24 cellular contexts compared by ENCODE assay signal in the genomic region with DNA sequence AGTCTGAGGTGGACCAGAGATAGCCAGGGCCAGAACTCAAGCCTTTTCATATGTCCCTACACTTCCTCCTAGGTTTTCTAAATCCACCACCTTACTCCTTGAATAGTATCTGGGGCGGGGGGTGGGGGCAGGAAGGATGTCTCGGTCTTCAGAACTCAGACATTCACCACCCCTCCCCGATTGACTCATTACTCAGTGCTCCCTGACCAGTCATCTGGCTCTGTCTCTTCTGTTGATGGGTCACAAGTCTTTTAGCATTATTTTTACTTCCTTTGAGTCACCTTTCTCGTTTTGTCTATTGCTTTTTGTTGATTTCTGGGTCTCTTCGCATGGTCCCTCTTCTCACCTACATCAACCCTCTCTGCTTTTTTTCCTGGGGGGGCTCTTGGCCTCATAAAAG. TPM values are rescaled to one million over a fixed set of nuclear protein-coding genes. Genes with fewer than 3 reads are reported as not detected.
"Had no signal": no experiment of that assay in that cellular context is flagged by ENCODE, and none has a peak within 500 bp of the region (broad histone marks: within the 10 kb centered on the region; RNA-seq: fewer than 3 reads in every experiment).

No MANE protein-coding gene starts in this region.

- H2AFZ ChIP-seq: parathyroid adenoma had no signal

- H3K79me2 ChIP-seq: parathyroid adenoma had no signal

- H3K27ac ChIP-seq: colonic mucosa, lower lobe of right lung, neutrophil, parathyroid adenoma, right lobe of liver, testis had no signal

- H3K27me3 ChIP-seq: colonic mucosa, neutrophil, right lobe of liver, testis had no signal

- H3K9me3 Mint-ChIP-seq: activated B cell treated with CpG ODN at 0.5 μM for 24 hours; activated CD4-positive, alpha-beta T cell treated with anti-CD3 and anti-CD28 coated beads, Interleukin-2, amount 10 ng/mL, durations not matched to agents 7 days and 5 days; activated naive CD4-positive, alpha-beta T cell treated with anti-CD3 and anti-CD28 coated beads for 36 hours; activated T-helper 2 cell treated with anti-CD3 and anti-CD28 coated beads, Interferon-gamma antibody, Interleukin-2, Interleukin-4, amounts not matched to agents 10 μg/mL and 5 μg/mL and 100 μg/mL, durations not matched to agents 14 hours and 24 hours and 36 hours; brain; central memory CD8-positive, alpha-beta T cell; natural killer cell; stimulated activated memory B cell treated with anti-CD40 and anti-IgM and Interleukin-4, amounts not matched to agents 10 μg/mL and 1 μg/mL and 100 μg/mL, for 72 hours; T-helper 2 cell treated with Interferon-gamma antibody and Interleukin-4, amounts not matched to agents 5 μg/mL and 100 μg/mL, for 36 hours; type B pancreatic cell had no signal

- FAIRE-seq: endometrium, islet of Langerhans, small intestine had no signal

- DNase-seq: activated B cell treated with CpG ODN at 0.5 μM for 24 hours; activated CD4-positive, alpha-beta T cell treated with anti-CD3 and anti-CD28 coated beads, Interleukin-2, amount 10 ng/mL, durations not matched to agents 7 days and 5 days; activated naive CD4-positive, alpha-beta T cell treated with anti-CD3 and anti-CD28 coated beads for 36 hours; colonic mucosa; left colon; lower lobe of right lung; natural killer cell; right lobe of liver; small intestine; stimulated activated CD4-positive, alpha-beta T cell treated with anti-CD3 and anti-CD28 coated beads, Interleukin-4, amount 100 ng/mL, for 24 hours; testis had no signal

- H3K4me1 Mint-ChIP-seq: activated B cell treated with CpG ODN at 0.5 μM for 24 hours; activated CD4-positive, alpha-beta T cell treated with anti-CD3 and anti-CD28 coated beads, Interleukin-2, amount 10 ng/mL, durations not matched to agents 7 days and 5 days; central memory CD8-positive, alpha-beta T cell; stimulated activated memory B cell treated with anti-CD40 and anti-IgM and Interleukin-4, amounts not matched to agents 10 μg/mL and 1 μg/mL and 100 μg/mL, for 72 hours had no signal

- H3K36me3 Mint-ChIP-seq: brain; natural killer cell; stimulated activated memory B cell treated with anti-CD40 and anti-IgM and Interleukin-4, amounts not matched to agents 10 μg/mL and 1 μg/mL and 100 μg/mL, for 72 hours; type B pancreatic cell had no signal

- H3K4me1 ChIP-seq: colonic mucosa, right lobe of liver had no signal

- H3K36me3 ChIP-seq: colonic mucosa, lower lobe of right lung, neutrophil, right lobe of liver had no signal

- H3K27me3 Mint-ChIP-seq: activated B cell treated with CpG ODN at 0.5 μM for 24 hours; activated CD4-positive, alpha-beta T cell treated with anti-CD3 and anti-CD28 coated beads, Interleukin-2, amount 10 ng/mL, durations not matched to agents 7 days and 5 days; central memory CD8-positive, alpha-beta T cell; stimulated activated memory B cell treated with anti-CD40 and anti-IgM and Interleukin-4, amounts not matched to agents 10 μg/mL and 1 μg/mL and 100 μg/mL, for 72 hours had no signal

- H3K9me3 ChIP-seq: colonic mucosa, lower lobe of right lung, neutrophil, right lobe of liver, testis had no signal

- ATAC-seq: esophagus mucosa; left colon; lower lobe of right lung; natural killer cell; right lobe of liver; stimulated activated memory B cell treated with anti-CD40 and anti-IgM and Interleukin-4, amounts not matched to agents 10 μg/mL and 1 μg/mL and 100 μg/mL, for 72 hours had no signal

- H3K4me3 Mint-ChIP-seq: activated B cell treated with CpG ODN at 0.5 μM for 24 hours; activated CD4-positive, alpha-beta T cell treated with anti-CD3 and anti-CD28 coated beads, Interleukin-2, amount 10 ng/mL, durations not matched to agents 7 days and 5 days; activated naive CD4-positive, alpha-beta T cell treated with anti-CD3 and anti-CD28 coated beads for 36 hours; brain; central memory CD8-positive, alpha-beta T cell; natural killer cell; stimulated activated memory B cell treated with anti-CD40 and anti-IgM and Interleukin-4, amounts not matched to agents 10 μg/mL and 1 μg/mL and 100 μg/mL, for 72 hours; T-helper 2 cell treated with Interferon-gamma antibody and Interleukin-4, amounts not matched to agents 5 μg/mL and 100 μg/mL, for 36 hours; type B pancreatic cell had no signal

- H3K27ac Mint-ChIP-seq: activated B cell treated with CpG ODN at 0.5 μM for 24 hours; activated naive CD4-positive, alpha-beta T cell treated with anti-CD3 and anti-CD28 coated beads for 36 hours; activated T-helper 2 cell treated with anti-CD3 and anti-CD28 coated beads, Interferon-gamma antibody, Interleukin-2, Interleukin-4, amounts not matched to agents 10 μg/mL and 5 μg/mL and 100 μg/mL, durations not matched to agents 14 hours and 24 hours and 36 hours; brain; natural killer cell; stimulated activated memory B cell treated with anti-CD40 and anti-IgM and Interleukin-4, amounts not matched to agents 10 μg/mL and 1 μg/mL and 100 μg/mL, for 72 hours; T-helper 2 cell treated with Interferon-gamma antibody and Interleukin-4, amounts not matched to agents 5 μg/mL and 100 μg/mL, for 36 hours; type B pancreatic cell had no signal

- H3K4me3 ChIP-seq: colonic mucosa, lower lobe of right lung, right lobe of liver, testis had no signal

RNA-seq across cellular contexts. Expression of gene NOX3, which starts 23.3 kb away (rescaled TPM):
- total RNA-seq: activated B cell treated with CpG ODN at 0.5 μM for 24 hours; activated CD4-positive, alpha-beta T cell treated with anti-CD3 and anti-CD28 coated beads, Interleukin-2, amount 10 ng/mL, durations not matched to agents 7 days and 5 days; activated naive CD4-positive, alpha-beta T cell treated with anti-CD3 and anti-CD28 coated beads for 36 hours; activated T-helper 2 cell treated with anti-CD3 and anti-CD28 coated beads, Interferon-gamma antibody, Interleukin-2, Interleukin-4, amounts not matched to agents 10 μg/mL and 5 μg/mL and 100 μg/mL, durations not matched to agents 14 hours and 24 hours and 36 hours; colonic mucosa; esophagus mucosa; glomerular endothelial cell; left colon; lower lobe of right lung; mesenteric fat pad; natural killer cell; right lobe of liver; testis had no signal
